Comparison of ENCODE assay signal across 8 cellular contexts in genomic region chr15:31353931-31354330, GRCh38. TPM values are rescaled to one million over a fixed set of nuclear protein-coding genes. Genes with fewer than 3 reads are reported as not detected.
DNase-seq lines count a peak whose midpoint lies in the region; ATAC-seq, FAIRE-seq and TF ChIP-seq lines count a peak whose summit lies in the region.

No MANE protein-coding gene starts in this region.

- FAIRE-seq in GM12891 (lab: Jason Lieb, UNC) (peak; percentile 82), RCC 7860 (lab: Jason Lieb, UNC) (no peak)

- peak overlapping the region; percentile 33 for H3K9ac ChIP-seq in rectal smooth muscle tissue (ENCODE audit: low read length)

- H3K4me3 ChIP-seq in rectal smooth muscle tissue (ENCODE audit: low read length): peak overlapping the region; percentile 29

- H3K4me1 Mint-ChIP-seq in T-helper 17 cell: peaks cover 83% of the 10 kb centered on the region

- H3K4me1 ChIP-seq in rectal smooth muscle tissue (ENCODE audit: control insufficient read depth, insufficient read depth, low read length): peaks cover 22% of the 10 kb centered on the region

- H3K36me3 ChIP-seq in rectal smooth muscle tissue (ENCODE audit: control insufficient read depth, insufficient read depth, low read length): no peaks in the 10 kb centered on the region

- H3K9me3 ChIP-seq in T-helper 17 cell (ENCODE audit: control insufficient read depth, low read length, poor library complexity, severe bottlenecking): no peaks in the 10 kb centered on the region

- peak overlapping the region; percentile 87 for H3K4me3 Mint-ChIP-seq in T-helper 17 cell

- no peak for DNase-seq in GM12891 (ENCODE audit: insufficient read length, low spot score)
- DNase-seq in T-helper 17 cell: no peak
- peak; percentile 88 for DNase-seq in globus pallidus (ENCODE audit: low spot score)
- DNase-seq in COLO668 (lab: John Stamatoyannopoulos, UW; ENCODE audit: unreplicated experiment): no peak
- no peak for DNase-seq in stimulated activated CD4-positive, alpha-beta T cell treated with anti-CD3 and anti-CD28 coated beads, Interleukin-1b, Interleukin-23, amount 100 ng/mL, for 48 hours
- no peak for DNase-seq in H4 (ENCODE audit: low spot score)
- no peak for DNase-seq in RCC 7860 (ENCODE audit: low spot score)

- H3K27me3 ChIP-seq in rectal smooth muscle tissue (ENCODE audit: control insufficient read depth, insufficient read depth, low read length): no peaks in the 10 kb centered on the region

- H3K27ac ChIP-seq in rectal smooth muscle tissue (ENCODE audit: low read depth, low read length): peak overlapping the region; percentile 83

- ATAC-seq in T-helper 17 cell: no peak

- no peaks in the 10 kb centered on the region for H3K27me3 Mint-ChIP-seq in T-helper 17 cell

- TF ChIP-seq POLR2A in GM12891 (IDR thresholded peaks at IDR 0.05; ENCODE audit: low read depth, low read length): no peak

- peaks cover 6% of the 10 kb centered on the region for H3K36me3 Mint-ChIP-seq in T-helper 17 cell (ENCODE audit: low read depth)

- peak overlapping the region; percentile 99 for H3K27ac Mint-ChIP-seq in T-helper 17 cell

TF ChIP-seq in GM12891, 5 proteins besides CTCF, POLR2A, EP300 and RAD21:
- TF ChIP-seq SPI1 (IDR thresholded peaks at IDR 0.05; ENCODE audit: low read depth, low read length) (no peak), TAF1 (IDR thresholded peaks at IDR 0.05; ENCODE audit: low read depth, low read length) (no peak), POLR2AphosphoS5 (IDR thresholded peaks at IDR 0.05; ENCODE audit: low read depth, low read length) (no peak), PAX5 (IDR thresholded peaks at IDR 0.05; ENCODE audit: insufficient read depth, low read length, severe bottlenecking) (no peak), POU2F2 (IDR thresholded peaks at IDR 0.05; ENCODE audit: low read depth, low read length) (no peak)

RNA-seq across cellular contexts. Expression of gene KLF13, which starts 27.3 kb away (rescaled TPM):
- 47.3 TPM for polyA plus RNA-seq in GM12891 (2012; ENCODE audit: low read depth, missing spikeins)
- total RNA-seq in T-helper 17 cell: 100 to 1,000 TPM; 184 to 226 TPM
- 12.0 and 20.8 TPM in 2 replicates for total RNA-seq in H4 (2014; rRNA removed; shearing (Covaris generic))
